10 cellular contexts compared by ENCODE assay signal in genomic region chr2:227655454-227655853, GRCh38. TPM values are rescaled to one million over a fixed set of nuclear protein-coding genes. Genes with fewer than 3 reads are reported as not detected.
DNase-seq lines count a peak whose midpoint lies in the region; ATAC-seq and TF ChIP-seq lines count a peak whose summit lies in the region.
"Had no signal": no experiment of that assay in that cellular context is flagged by ENCODE, and none has a peak within 500 bp of the region (broad histone marks: within the 10 kb centered on the region; RNA-seq: fewer than 3 reads in every experiment).

No MANE protein-coding gene starts in this region.

- CTCF ChIA-PET in Caco-2 (lab: Charles Lee): no interaction called here

- DNase-seq in Caco-2 (no peak), HS-27A (ENCODE audit: low read depth) (peak; percentile 48), astrocyte of the spinal cord (ENCODE audit: low read depth, low spot score) (peak; percentile 80), lung (ENCODE audit: low spot score) (no peak), DMS 273 treated with DMSO at 0.1 percent for 48 hours (lab: John Stamatoyannopoulos, UW) (no peak), DMS153 (lab: John Stamatoyannopoulos, UW) (no peak)
- DNase-seq: activated CD8-positive, alpha-beta memory T cell treated with anti-CD3 and anti-CD28 coated beads, Interleukin-2, amount 10 ng/mL, durations not matched to agents 7 days and 5 days had no signal

- BruUV-seq in Caco-2 (replicated peaks; lab: Mats Ljungman, UMichigan): no TSS peak

- H3K9me3 Mint-ChIP-seq in Caco-2 (ENCODE audit: unreplicated experiment): peaks cover 9% of the 10 kb centered on the region

- POLR2A ChIA-PET in Caco-2 (lab: Charles Lee): no interaction called here

- H3K4me1 ChIP-seq in Caco-2 (peaks cover 11% of the 10 kb centered on the region), lung (ENCODE audit: control insufficient read depth in 2 of 2, insufficient read depth in 2 of 2, low read length in 2 of 2) (no peaks in the 10 kb centered on the region)
- H3K4me1 ChIP-seq: tibial nerve had no signal

- no peaks in the 10 kb centered on the region for H3K27me3 ChIP-seq in Caco-2 (replicated peaks; ENCODE audit: control insufficient read depth, insufficient read depth, low read length)
- H3K27me3 ChIP-seq in lung (ENCODE audit: control insufficient read depth, insufficient read depth): no peaks in the 10 kb centered on the region
- H3K27me3 ChIP-seq: tibial nerve had no signal

- H3K36me3 ChIP-seq in Caco-2 (ENCODE audit: control insufficient read depth, insufficient read depth, low read length): no peaks in the 10 kb centered on the region
- H3K36me3 ChIP-seq in lung (ENCODE audit: control insufficient read depth in 2 of 2, insufficient read depth in 2 of 2, low read length in 2 of 2): no peaks in the 10 kb centered on the region
- H3K36me3 ChIP-seq: tibial nerve had no signal

- ATAC-seq in lung (ENCODE audit: insufficient read depth, low FRiP score) (peak; percentile 44), HG03097 (IDR thresholded peaks at IDR 0.05; ENCODE audit: low FRiP score, unreplicated experiment) (no peak), HG03135 (IDR thresholded peaks at IDR 0.05; ENCODE audit: unreplicated experiment) (no peak)
- ATAC-seq: activated CD8-positive, alpha-beta memory T cell treated with anti-CD3 and anti-CD28 coated beads, Interleukin-2, amount 10 ng/mL, durations not matched to agents 7 days and 5 days had no signal

- peak overlapping the region; percentile 37 for H3K27ac Mint-ChIP-seq in Caco-2 (ENCODE audit: unreplicated experiment)
- H3K27ac Mint-ChIP-seq: activated CD8-positive, alpha-beta memory T cell treated with anti-CD3 and anti-CD28 coated beads, Interleukin-2, amount 10 ng/mL, durations not matched to agents 7 days and 5 days had no signal

- no peak overlapping the region for H3K4me3 Mint-ChIP-seq in Caco-2 (ENCODE audit: unreplicated experiment)
- H3K4me3 Mint-ChIP-seq: activated CD8-positive, alpha-beta memory T cell treated with anti-CD3 and anti-CD28 coated beads, Interleukin-2, amount 10 ng/mL, durations not matched to agents 7 days and 5 days had no signal

- in situ Hi-C loops in astrocyte of the spinal cord (cut with HindIII; ENCODE audit: low sequenced_read_pairs): no loop called here

- H3K4me3 ChIP-seq in Caco-2 (ENCODE audit: low read depth, low read length): no peak overlapping the region
- no peak overlapping the region for H3K4me3 ChIP-seq in astrocyte of the spinal cord (ENCODE audit: low read depth, low read length)
- H3K4me3 ChIP-seq in lung: no peak overlapping the region
- H3K4me3 ChIP-seq: tibial nerve had no signal

- peaks cover 12% of the 10 kb centered on the region for H3K4me1 Mint-ChIP-seq in Caco-2 (ENCODE audit: low read depth, unreplicated experiment)
- H3K4me1 Mint-ChIP-seq: activated CD8-positive, alpha-beta memory T cell treated with anti-CD3 and anti-CD28 coated beads, Interleukin-2, amount 10 ng/mL, durations not matched to agents 7 days and 5 days had no signal

- peaks cover 10% of the 10 kb centered on the region for H3K36me3 Mint-ChIP-seq in Caco-2 (ENCODE audit: insufficient read depth, unreplicated experiment)
- H3K36me3 Mint-ChIP-seq: activated CD8-positive, alpha-beta memory T cell treated with anti-CD3 and anti-CD28 coated beads, Interleukin-2, amount 10 ng/mL, durations not matched to agents 7 days and 5 days had no signal

- 38 to 56% methylated on average over 1 of the region's 1 CpG for WGBS in lung, 2 donors

- intact Hi-C loops in Caco-2 (cut with micrococcal nuclease; ENCODE audit: unreplicated experiment): loop anchor here (5.0 kb wide), 3 partner anchors 47 to 248 kb away; no protein-coding TSS in a partner anchor

- TF ChIP-seq CTCF in Caco-2 (IDR thresholded peaks at IDR 0.05; ENCODE audit: insufficient read depth in 1 of 2, low read depth in 1 of 2, low read length in 1 of 2, severe bottlenecking in 1 of 2, unreplicated experiment in 1 of 2) (no peak), astrocyte of the spinal cord (IDR thresholded peaks at IDR 0.05; ENCODE audit: low read depth, low read length) (no peak), lung (IDR thresholded peaks at IDR 0.05; ENCODE audit: control extremely low read depth, extremely low read depth) (no peak)

- H3K27me3 Mint-ChIP-seq in Caco-2 (ENCODE audit: insufficient read depth, unreplicated experiment): no peaks in the 10 kb centered on the region

- no peak overlapping the region for H3K27ac ChIP-seq in lung (ENCODE audit: low read depth in 1 of 2, low read length in 1 of 2)

- no peaks in the 10 kb centered on the region for H3K9me3 ChIP-seq in Caco-2
- H3K9me3 ChIP-seq in lung (ENCODE audit: control insufficient read depth in 2 of 2, insufficient read depth in 1 of 2, low read length in 1 of 2): no peaks in the 10 kb centered on the region
- H3K9me3 ChIP-seq: tibial nerve had no signal

RNA-seq across cellular contexts. Expression of gene SCYGR5, which starts 11.2 kb away (rescaled TPM):
- total RNA-seq in Caco-2 (2022) (not detected in 2 replicates), lung (not detected)
- not detected for polyA plus RNA-seq in lung
- total RNA-seq: activated CD8-positive, alpha-beta memory T cell treated with anti-CD3 and anti-CD28 coated beads, Interleukin-2, amount 10 ng/mL, durations not matched to agents 7 days and 5 days; tibial nerve had no signal

RNA-seq across cellular contexts. Expression of gene SCYGR4, which starts 38.2 kb away (rescaled TPM):
- not detected in 2 replicates for total RNA-seq in Caco-2 (2022)
- not detected for total RNA-seq in lung
- polyA plus RNA-seq in lung: not detected
- total RNA-seq: activated CD8-positive, alpha-beta memory T cell treated with anti-CD3 and anti-CD28 coated beads, Interleukin-2, amount 10 ng/mL, durations not matched to agents 7 days and 5 days; tibial nerve had no signal

RNA-seq across cellular contexts. Expression of gene SCYGR3, which starts 40.8 kb away (rescaled TPM):
- total RNA-seq in Caco-2 (2022): not detected in 2 replicates
- total RNA-seq in lung: not detected
- polyA plus RNA-seq in lung: not detected
- total RNA-seq: activated CD8-positive, alpha-beta memory T cell treated with anti-CD3 and anti-CD28 coated beads, Interleukin-2, amount 10 ng/mL, durations not matched to agents 7 days and 5 days; tibial nerve had no signal

RNA-seq across cellular contexts. Expression of gene SCYGR2, which starts 56.8 kb away (rescaled TPM):
- total RNA-seq in Caco-2 (2022) (not detected in 2 replicates), lung (not detected)
- polyA plus RNA-seq in lung: not detected
- total RNA-seq: activated CD8-positive, alpha-beta memory T cell treated with anti-CD3 and anti-CD28 coated beads, Interleukin-2, amount 10 ng/mL, durations not matched to agents 7 days and 5 days; tibial nerve had no signal

Comparison
In these comparisons a context has a peak if more than half of its experiments do, and no peak if none do; other contexts are left out.
1. DNase-seq: peak in HS-27A (single experiment) and astrocyte of the spinal cord (single experiment); none in Caco-2 (0 of 2), lung (single experiment), DMS 273 treated with DMSO at 0.1 percent for 48 hours (single experiment) and DMS153 (single experiment).